Comparison of ENCODE assay signal across 16 cellular contexts in the genomic region with DNA sequence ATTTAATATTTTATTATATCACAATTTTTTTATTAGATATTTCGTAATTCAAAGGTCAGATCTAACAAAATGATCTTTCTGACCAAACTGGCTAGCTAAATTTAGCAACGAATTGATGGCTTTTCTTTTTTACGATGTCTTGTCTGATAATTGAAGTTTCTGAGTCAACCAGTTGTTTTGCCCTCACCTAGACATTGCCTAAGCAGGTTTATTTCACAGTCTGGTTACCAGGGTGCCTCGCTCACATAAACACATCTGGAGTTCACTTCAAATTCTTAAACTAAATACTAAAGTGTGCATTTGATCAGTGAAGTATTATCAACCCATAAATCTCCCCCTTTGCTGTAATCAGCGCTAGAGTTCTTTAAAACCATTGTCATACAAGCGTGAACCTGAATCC.
DNase-seq lines count a peak whose midpoint lies in the region; ATAC-seq and TF ChIP-seq lines count a peak whose summit lies in the region.
"Had no signal": no experiment of that assay in that cellular context is flagged by ENCODE, and none has a peak within 500 bp of the region (broad histone marks: within the 10 kb centered on the region; RNA-seq: fewer than 3 reads in every experiment).

No MANE protein-coding gene starts in this region.

- peaks cover 43% of the 10 kb centered on the region for H3K4me1 Mint-ChIP-seq in stimulated activated memory B cell treated with anti-CD40 and anti-IgM and Interleukin-4, amounts not matched to agents 10 μg/mL and 1 μg/mL and 100 μg/mL, for 72 hours
- H3K4me1 Mint-ChIP-seq: CD4-positive, alpha-beta memory T cell; GM23338; H9 had no signal

- no peaks in the 10 kb centered on the region for H3K9me3 ChIP-seq in OCI-LY3 (ENCODE audit: insufficient read depth, low read length)
- H3K9me3 ChIP-seq in parathyroid adenoma (ENCODE audit: control insufficient read depth, low read length) = no peaks in the 10 kb centered on the region
- H3K9me3 ChIP-seq: BE2C had no signal

- no peaks in the 10 kb centered on the region for H3K36me3 ChIP-seq in OCI-LY3 (replicated peaks; ENCODE audit: low read depth, low read length)
- no peaks in the 10 kb centered on the region for H3K36me3 ChIP-seq in parathyroid adenoma (ENCODE audit: control insufficient read depth, insufficient read depth, low read length)
- H3K36me3 ChIP-seq: BE2C had no signal

- H3K4me3 ChIP-seq in OCI-LY3 (ENCODE audit: low read length) (peak overlapping the region; percentile 8; the same call in 1 of the 2 replicates), parathyroid adenoma (ENCODE audit: low read depth, low read length) (peak overlapping the region; percentile 28)
- H3K4me3 ChIP-seq: GM23338 had no signal

- H3K4me3 Mint-ChIP-seq in stimulated activated memory B cell treated with anti-CD40 and anti-IgM and Interleukin-4, amounts not matched to agents 10 μg/mL and 1 μg/mL and 100 μg/mL, for 72 hours = peak overlapping the region; percentile 26
- H3K4me3 Mint-ChIP-seq: CD4-positive, alpha-beta memory T cell; GM23338; H9; IgD-negative memory B cell had no signal

- H3K27me3 Mint-ChIP-seq in stimulated activated memory B cell treated with anti-CD40 and anti-IgM and Interleukin-4, amounts not matched to agents 10 μg/mL and 1 μg/mL and 100 μg/mL, for 72 hours = no peaks in the 10 kb centered on the region
- H3K27me3 Mint-ChIP-seq: IgD-negative memory B cell had no signal

- intact Hi-C loops in Right ventricle myocardium superior (cut with DNase I) = no loop called here

- H3K27ac Mint-ChIP-seq in stimulated activated memory B cell treated with anti-CD40 and anti-IgM and Interleukin-4, amounts not matched to agents 10 μg/mL and 1 μg/mL and 100 μg/mL, for 72 hours = peak overlapping the region; percentile 81
- H3K27ac Mint-ChIP-seq: CD4-positive, alpha-beta memory T cell; GM23338; H9; IgD-negative memory B cell had no signal

- ATAC-seq in GM19351 (IDR thresholded peaks at IDR 0.05; ENCODE audit: unreplicated experiment) = peak; percentile 15
- ATAC-seq in stimulated activated memory B cell treated with anti-CD40 and anti-IgM and Interleukin-4, amounts not matched to agents 10 μg/mL and 1 μg/mL and 100 μg/mL, for 72 hours = no peak
- no peak for ATAC-seq in Right ventricle myocardium superior (ENCODE audit: poor library complexity)
- no peak for ATAC-seq in HG03354 (IDR thresholded peaks at IDR 0.05; ENCODE audit: poor library complexity, severe bottlenecking, unreplicated experiment)
- ATAC-seq: GM23338 had no signal

- no peaks in the 10 kb centered on the region for H3K36me3 Mint-ChIP-seq in stimulated activated memory B cell treated with anti-CD40 and anti-IgM and Interleukin-4, amounts not matched to agents 10 μg/mL and 1 μg/mL and 100 μg/mL, for 72 hours
- H3K36me3 Mint-ChIP-seq: CD4-positive, alpha-beta memory T cell; IgD-negative memory B cell had no signal

- no peaks in the 10 kb centered on the region for H3K79me2 ChIP-seq in OCI-LY3 (ENCODE audit: low read length)
- H3K79me2 ChIP-seq in parathyroid adenoma = no peaks in the 10 kb centered on the region

- H3K27me3 ChIP-seq in OCI-LY3 (ENCODE audit: low read depth, low read length) (no peaks in the 10 kb centered on the region), parathyroid adenoma (ENCODE audit: control insufficient read depth, insufficient read depth, low read length) (no peaks in the 10 kb centered on the region)
- H3K27me3 ChIP-seq: BE2C had no signal

- no peaks in the 10 kb centered on the region for H4K20me1 ChIP-seq in OCI-LY3 (ENCODE audit: insufficient read depth, low read length)

- DNase-seq in stimulated activated CD8-positive, alpha-beta memory T cell treated with anti-CD3 and anti-CD28 coated beads, Interleukin-4, amount 100 ng/mL, for 48 hours = no peak
- DNase-seq in AG08396 (ENCODE audit: low spot score) (no peak), Right ventricle myocardium superior (no peak)
- DNase-seq: BE2C; CD4-positive, alpha-beta memory T cell; DMS79; H9; KG1 had no signal

- H3K4me2 ChIP-seq in OCI-LY3 (ENCODE audit: low read length) (peak overlapping the region; percentile 45), parathyroid adenoma (ENCODE audit: low read length) (peak overlapping the region; percentile 42)
- H3K4me2 ChIP-seq: GM23338 had no signal

- H3K27ac ChIP-seq in OCI-LY3 (ENCODE audit: low read length) = no peak overlapping the region
- H3K27ac ChIP-seq in parathyroid adenoma = peak overlapping the region; percentile 79
- H3K27ac ChIP-seq: C4-2B had no signal

- no peak overlapping the region for H2AFZ ChIP-seq in OCI-LY3 (ENCODE audit: low read depth, low read length)
- no peak overlapping the region for H2AFZ ChIP-seq in parathyroid adenoma
- H2AFZ ChIP-seq: GM23338 had no signal

- no peaks in the 10 kb centered on the region for H3K9me3 Mint-ChIP-seq in stimulated activated memory B cell treated with anti-CD40 and anti-IgM and Interleukin-4, amounts not matched to agents 10 μg/mL and 1 μg/mL and 100 μg/mL, for 72 hours
- H3K9me3 Mint-ChIP-seq: CD4-positive, alpha-beta memory T cell; GM23338; H9 had no signal

- TF ChIP-seq CTCF in OCI-LY3 (IDR thresholded peaks at IDR 0.05; ENCODE audit: low read depth, low read length) (no peak), parathyroid adenoma (IDR thresholded peaks at IDR 0.05) (no peak)

- no peak overlapping the region for H3K9ac ChIP-seq in OCI-LY3 (ENCODE audit: low read length)
- H3K9ac ChIP-seq in parathyroid adenoma = no peak overlapping the region

- peaks cover 20% of the 10 kb centered on the region for H3K4me1 ChIP-seq in OCI-LY3 (ENCODE audit: low read length)
- H3K4me1 ChIP-seq in parathyroid adenoma = peaks cover 2% of the 10 kb centered on the region
- H3K4me1 ChIP-seq: BE2C had no signal
